ENCODE assay signal across 1 cellular context in the genomic region with DNA sequence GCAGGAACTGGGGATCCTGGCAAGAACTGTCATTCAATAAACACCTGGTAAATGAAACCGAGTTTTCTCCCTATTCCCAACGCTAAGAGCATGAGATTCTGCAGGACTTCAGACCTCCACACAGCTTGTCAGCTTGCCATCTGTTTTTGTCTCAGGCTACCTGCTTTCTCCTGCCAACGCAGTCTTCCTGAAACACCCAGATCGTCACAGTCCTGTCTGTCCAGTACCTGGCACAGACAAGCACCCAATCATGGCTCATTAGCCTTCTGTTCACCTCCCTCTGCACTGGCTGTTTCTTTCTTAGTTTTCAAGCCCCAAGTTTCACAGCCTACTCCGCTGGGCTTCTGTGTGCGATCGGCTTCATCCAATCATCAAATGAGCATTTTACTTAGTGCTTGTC.
TF ChIP-seq lines count a peak whose summit lies in the region.

No MANE protein-coding gene starts in this region.

TF ChIP-seq in WTC11, 78 proteins besides CTCF, POLR2A, EP300 and RAD21:
- TF ChIP-seq, protein P1, sequence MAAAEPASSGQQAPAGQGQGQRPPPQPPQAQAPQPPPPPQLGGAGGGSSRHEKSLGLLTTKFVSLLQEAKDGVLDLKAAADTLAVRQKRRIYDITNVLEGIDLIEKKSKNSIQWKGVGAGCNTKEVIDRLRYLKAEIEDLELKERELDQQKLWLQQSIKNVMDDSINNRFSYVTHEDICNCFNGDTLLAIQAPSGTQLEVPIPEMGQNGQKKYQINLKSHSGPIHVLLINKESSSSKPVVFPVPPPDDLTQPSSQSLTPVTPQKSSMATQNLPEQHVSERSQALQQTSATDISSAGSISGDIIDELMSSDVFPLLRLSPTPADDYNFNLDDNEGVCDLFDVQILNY (CRISPR knock-in tag; IDR thresholded peaks at IDR 0.05): no peak
- TF ChIP-seq, protein P2, sequence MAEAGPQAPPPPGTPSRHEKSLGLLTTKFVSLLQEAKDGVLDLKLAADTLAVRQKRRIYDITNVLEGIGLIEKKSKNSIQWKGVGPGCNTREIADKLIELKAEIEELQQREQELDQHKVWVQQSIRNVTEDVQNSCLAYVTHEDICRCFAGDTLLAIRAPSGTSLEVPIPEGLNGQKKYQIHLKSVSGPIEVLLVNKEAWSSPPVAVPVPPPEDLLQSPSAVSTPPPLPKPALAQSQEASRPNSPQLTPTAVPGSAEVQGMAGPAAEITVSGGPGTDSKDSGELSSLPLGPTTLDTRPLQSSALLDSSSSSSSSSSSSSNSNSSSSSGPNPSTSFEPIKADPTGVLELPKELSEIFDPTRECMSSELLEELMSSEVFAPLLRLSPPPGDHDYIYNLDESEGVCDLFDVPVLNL (CRISPR knock-in tag; IDR thresholded peaks at IDR 0.05; ENCODE audit: borderline replicate concordance, low read depth): no peak
